33 cellular contexts compared by ENCODE assay signal in genomic region chr4:106982711-106983211, GRCh38. TPM values are rescaled to one million over a fixed set of nuclear protein-coding genes. Genes with fewer than 3 reads are reported as not detected.
"Had no signal": no experiment of that assay in that cellular context is flagged by ENCODE, and none has a peak within 500 bp of the region (broad histone marks: within the 10 kb centered on the region; RNA-seq: fewer than 3 reads in every experiment).

No MANE protein-coding gene starts in this region.

- H3K4me3 ChIP-seq: coronary artery, esophagus squamous epithelium, heart right ventricle, left lung, mucosa of descending colon, prostate gland, right atrium auricular region, sigmoid colon, spleen, thoracic aorta, tibial nerve, upper lobe of left lung had no signal

- DNase-seq: effector memory CD8-positive, alpha-beta T cell; erythroblast; esophagus squamous epithelium; foreskin melanocyte; glutamatergic neuron; heart right ventricle; hippocampal formation; left cardiac atrium; left lung; mesenchymal stem cell; mucosa of descending colon; naive B cell; sigmoid colon; spleen; stimulated activated CD4-positive, alpha-beta T cell treated with anti-CD3 and anti-CD28 coated beads, Interleukin-2, amount 100 ng/mL, for 48 hours; stimulated activated naive B cell treated with anti-CD40 and anti-IgM and Interleukin-4, amounts not matched to agents 10 μg/mL and 1 μg/mL and 100 μg/mL, for 72 hours; upper lobe of left lung had no signal

- H3K4me3 Mint-ChIP-seq: effector memory CD8-positive, alpha-beta T cell; mesothelial cell of epicardium; naive B cell; natural killer cell treated with Interleukin-12 subunit alpha and Interleukin-12 subunit beta and Interleukin-15 and Interleukin-18, amount 100 ng/mL, for 72 hours; neural crest cell; stimulated activated naive B cell treated with anti-CD40 and anti-IgM and Interleukin-4, amounts not matched to agents 10 μg/mL and 1 μg/mL and 100 μg/mL, for 72 hours; stimulated activated naive CD8-positive, alpha-beta T cell treated with anti-CD3 and anti-CD28 coated beads, Interleukin-15, Interleukin-2, amounts not matched to agents 100 ng/mL and 50 ng/mL, for 24 hours had no signal

- H3K27me3 Mint-ChIP-seq: effector memory CD8-positive, alpha-beta T cell; naive B cell; natural killer cell treated with Interleukin-12 subunit alpha and Interleukin-12 subunit beta and Interleukin-15 and Interleukin-18, amount 100 ng/mL, for 72 hours; stimulated activated naive B cell treated with anti-CD40 and anti-IgM and Interleukin-4, amounts not matched to agents 10 μg/mL and 1 μg/mL and 100 μg/mL, for 72 hours had no signal

- H3K27ac ChIP-seq: coronary artery, esophagus squamous epithelium, heart right ventricle, left lung, neutrophil, prostate gland, right atrium auricular region, sigmoid colon, spleen, thoracic aorta, tibial nerve, upper lobe of left lung had no signal

- H3K27ac Mint-ChIP-seq: effector memory CD8-positive, alpha-beta T cell; mesothelial cell of epicardium; naive B cell; natural killer cell treated with Interleukin-12 subunit alpha and Interleukin-12 subunit beta and Interleukin-15 and Interleukin-18, amount 100 ng/mL, for 72 hours; stimulated activated naive B cell treated with anti-CD40 and anti-IgM and Interleukin-4, amounts not matched to agents 10 μg/mL and 1 μg/mL and 100 μg/mL, for 72 hours; stimulated activated naive CD8-positive, alpha-beta T cell treated with anti-CD3 and anti-CD28 coated beads, Interleukin-15, Interleukin-2, amounts not matched to agents 100 ng/mL and 50 ng/mL, for 24 hours had no signal

- H3K9me3 ChIP-seq: esophagus squamous epithelium, heart right ventricle, left lung, mucosa of descending colon, neutrophil, prostate gland, right atrium auricular region, sigmoid colon, thoracic aorta, tibial nerve, upper lobe of left lung had no signal

- H3K9me3 Mint-ChIP-seq: effector memory CD8-positive, alpha-beta T cell; mesothelial cell of epicardium; natural killer cell treated with Interleukin-12 subunit alpha and Interleukin-12 subunit beta and Interleukin-15 and Interleukin-18, amount 100 ng/mL, for 72 hours; neural crest cell; stimulated activated naive CD8-positive, alpha-beta T cell treated with anti-CD3 and anti-CD28 coated beads, Interleukin-15, Interleukin-2, amounts not matched to agents 100 ng/mL and 50 ng/mL, for 24 hours had no signal

- H3K27me3 ChIP-seq: esophagus squamous epithelium, left lung, neutrophil, right atrium auricular region, sigmoid colon, spleen, tibial nerve, upper lobe of left lung had no signal

- ATAC-seq: effector memory CD8-positive, alpha-beta T cell; heart right ventricle; left cardiac atrium; left lung; mucosa of descending colon; natural killer cell treated with Interleukin-12 subunit alpha and Interleukin-12 subunit beta and Interleukin-15 and Interleukin-18, amount 100 ng/mL, for 72 hours; stimulated activated naive B cell treated with anti-CD40 and anti-IgM and Interleukin-4, amounts not matched to agents 10 μg/mL and 1 μg/mL and 100 μg/mL, for 72 hours had no signal

- H3K4me1 ChIP-seq: esophagus squamous epithelium, heart right ventricle, left lung, prostate gland, right atrium auricular region, sigmoid colon, spleen, tibial nerve, upper lobe of left lung had no signal

- H3K36me3 ChIP-seq: esophagus squamous epithelium, heart right ventricle, left lung, neutrophil, prostate gland, right atrium auricular region, sigmoid colon, spleen, thoracic aorta, tibial nerve, upper lobe of left lung had no signal

- H3K4me1 Mint-ChIP-seq: mesothelial cell of epicardium; naive B cell; stimulated activated naive B cell treated with anti-CD40 and anti-IgM and Interleukin-4, amounts not matched to agents 10 μg/mL and 1 μg/mL and 100 μg/mL, for 72 hours had no signal

- H3K36me3 Mint-ChIP-seq: naive B cell; natural killer cell treated with Interleukin-12 subunit alpha and Interleukin-12 subunit beta and Interleukin-15 and Interleukin-18, amount 100 ng/mL, for 72 hours; stimulated activated naive B cell treated with anti-CD40 and anti-IgM and Interleukin-4, amounts not matched to agents 10 μg/mL and 1 μg/mL and 100 μg/mL, for 72 hours had no signal

- FAIRE-seq: endometrium, islet of Langerhans, urothelium cell line had no signal

RNA-seq across cellular contexts. Expression of gene DKK2, which starts 53.4 kb away (rescaled TPM):
- total RNA-seq: dermis microvascular lymphatic vessel endothelial cell; kidney epithelial cell; lung microvascular endothelial cell; natural killer cell treated with Interleukin-12 subunit alpha and Interleukin-12 subunit beta and Interleukin-15 and Interleukin-18, amount 100 ng/mL, for 72 hours; neural crest cell had no signal
